ENCODE assay signal across 20 cellular contexts in the genomic region with DNA sequence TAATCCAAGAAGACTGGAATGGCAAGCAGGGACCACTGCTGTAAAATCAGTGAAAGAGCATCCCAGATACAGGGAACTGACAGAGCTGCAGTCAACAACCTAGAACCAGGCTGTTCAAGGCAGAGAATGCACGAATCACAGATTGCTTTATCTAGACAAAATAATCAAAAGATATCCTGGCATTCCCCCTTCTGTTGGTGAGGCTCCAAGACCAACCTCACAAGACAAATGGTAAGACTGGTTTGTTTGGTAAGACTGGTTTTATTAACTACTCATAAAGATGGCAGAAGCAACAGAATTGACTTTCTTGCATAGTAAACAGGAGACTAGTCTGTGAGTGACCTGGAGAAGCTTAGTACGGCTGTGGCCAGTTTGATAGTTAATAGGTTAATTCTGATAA.
DNase-seq lines count a peak whose midpoint lies in the region; ATAC-seq and TF ChIP-seq lines count a peak whose summit lies in the region.
"Had no signal": no experiment of that assay in that cellular context is flagged by ENCODE, and none has a peak within 500 bp of the region (broad histone marks: within the 10 kb centered on the region; RNA-seq: fewer than 3 reads in every experiment).

No MANE protein-coding gene starts in this region.

- DNase-seq in fibroblast of the aortic adventitia (ENCODE audit: low read depth) (peak; percentile 39), vagina (ENCODE audit: extremely low spot score in 2 of 2) (no peak), type B pancreatic cell (ENCODE audit: extremely low spot score, unreplicated experiment) (no peak)
- no peak for DNase-seq in stimulated activated CD4-positive, alpha-beta T cell treated with anti-CD3 and anti-CD28 coated beads, Interleukin-4, amount 100 ng/mL, for 1 hour
- DNase-seq: activated B cell treated with CpG ODN at 0.5 μM for 24 hours; activated CD8-positive, alpha-beta memory T cell treated with anti-CD3 and anti-CD28 coated beads, Interleukin-2, amount 50 U/mL, for 48 hours; left ventricle myocardium inferior; mucosa of descending colon; NCI-H1092; NCI-H2081 treated with DMSO at 0.1 percent for 48 hours; NCI-H510A treated with DMSO at 0.1 percent for 48 hours; spleen had no signal

- H3K27ac ChIP-seq in SU-DHL-6 (ENCODE audit: low read depth, low read length), result no peak overlapping the region
- H3K27ac ChIP-seq in vagina, result no peak overlapping the region
- H3K27ac ChIP-seq: left ventricle myocardium inferior, spleen, thyroid gland had no signal

- no peaks in the 10 kb centered on the region for H3K4me1 Mint-ChIP-seq in type B pancreatic cell (ENCODE audit: unreplicated experiment)

- no peak overlapping the region for H3K9ac ChIP-seq in SU-DHL-6 (ENCODE audit: low read length)

- TF ChIP-seq POLR2A in vagina (IDR thresholded peaks at IDR 0.05), result no peak

- intact Hi-C loops in vagina (cut with DNase I), result no loop called here

- H3K36me3 Mint-ChIP-seq in type B pancreatic cell, result no peaks in the 10 kb centered on the region

- H3K27me3 ChIP-seq in SU-DHL-6 (ENCODE audit: low read length) (no peaks in the 10 kb centered on the region), vagina (no peaks in the 10 kb centered on the region)
- H3K27me3 ChIP-seq: spleen, thyroid gland had no signal

- H4K20me1 ChIP-seq in SU-DHL-6 (ENCODE audit: low read depth, low read length), result no peaks in the 10 kb centered on the region

- H3K4me3 ChIP-seq in SU-DHL-6 (ENCODE audit: insufficient read depth, low read length, poor library complexity, severe bottlenecking) (no peak overlapping the region), fibroblast of the aortic adventitia (ENCODE audit: low read depth, low read length) (no peak overlapping the region), vagina (no peak overlapping the region)
- H3K4me3 ChIP-seq: left ventricle myocardium inferior, mucosa of descending colon, spleen, thyroid gland had no signal

- H3K79me2 ChIP-seq in SU-DHL-6 (ENCODE audit: insufficient read depth, low read length), result no peaks in the 10 kb centered on the region

- no peak overlapping the region for H2AFZ ChIP-seq in SU-DHL-6 (ENCODE audit: low read depth, low read length, severe bottlenecking)

- no peaks in the 10 kb centered on the region for H3K36me3 ChIP-seq in SU-DHL-6 (ENCODE audit: low read length)
- no peaks in the 10 kb centered on the region for H3K36me3 ChIP-seq in vagina
- H3K36me3 ChIP-seq: left ventricle myocardium inferior, spleen, thyroid gland had no signal

- H3K9me2 ChIP-seq in SU-DHL-6 (replicated peaks; ENCODE audit: insufficient read depth, low read length), result no peaks in the 10 kb centered on the region

- TF ChIP-seq CTCF in SU-DHL-6 (IDR thresholded peaks at IDR 0.05; ENCODE audit: insufficient read depth, low read length, poor library complexity, severe bottlenecking) (no peak), fibroblast of the aortic adventitia (IDR thresholded peaks at IDR 0.05; ENCODE audit: insufficient read depth, low read length) (no peak), vagina (IDR thresholded peaks at IDR 0.05) (no peak), type B pancreatic cell (conservative IDR thresholded peaks at IDR 0.05) (no peak)

- H3K27me3 Mint-ChIP-seq in type B pancreatic cell, result no peaks in the 10 kb centered on the region
- H3K27me3 Mint-ChIP-seq: activated B cell treated with CpG ODN at 0.5 μM for 24 hours; activated naive CD4-positive, alpha-beta T cell treated with anti-CD3 and anti-CD28 coated beads, Interleukin-2, amount 50 U/mL, for 24 hours had no signal

- ATAC-seq in GM18867 (IDR thresholded peaks at IDR 0.05; ENCODE audit: unreplicated experiment), result peak; percentile 25
- ATAC-seq in GM19463 (IDR thresholded peaks at IDR 0.05; ENCODE audit: unreplicated experiment), result peak; percentile 7
- no peak for ATAC-seq in SK-N-SH treated with all-trans-retinoic acid at 6 μM for 48 hours
- ATAC-seq: esophagus mucosa, mucosa of descending colon, Right ventricle myocardium inferior had no signal

- H3K4me1 ChIP-seq in vagina, result no peaks in the 10 kb centered on the region
- H3K4me1 ChIP-seq: left ventricle myocardium inferior, spleen had no signal

- H3K9me3 Mint-ChIP-seq in type B pancreatic cell, result no peaks in the 10 kb centered on the region
- H3K9me3 Mint-ChIP-seq: activated B cell treated with CpG ODN at 0.5 μM for 24 hours; activated naive CD4-positive, alpha-beta T cell treated with anti-CD3 and anti-CD28 coated beads, Interleukin-2, amount 50 U/mL, for 24 hours had no signal

- peak overlapping the region; percentile 13 for H3K4me2 ChIP-seq in SU-DHL-6 (ENCODE audit: low read depth, low read length, poor library complexity, severe bottlenecking)

- no peaks in the 10 kb centered on the region for H3F3A ChIP-seq in SU-DHL-6 (ENCODE audit: insufficient read depth)

- H3K4me3 Mint-ChIP-seq in type B pancreatic cell, result no peak overlapping the region
- H3K4me3 Mint-ChIP-seq: activated B cell treated with CpG ODN at 0.5 μM for 24 hours; activated naive CD4-positive, alpha-beta T cell treated with anti-CD3 and anti-CD28 coated beads, Interleukin-2, amount 50 U/mL, for 24 hours had no signal

- H3K27ac Mint-ChIP-seq in type B pancreatic cell, result no peak overlapping the region
- H3K27ac Mint-ChIP-seq: activated B cell treated with CpG ODN at 0.5 μM for 24 hours; activated naive CD4-positive, alpha-beta T cell treated with anti-CD3 and anti-CD28 coated beads, Interleukin-2, amount 50 U/mL, for 24 hours had no signal

- H3K9me3 ChIP-seq in SU-DHL-6 (ENCODE audit: insufficient read depth, low read length) (no peaks in the 10 kb centered on the region), vagina (no peaks in the 10 kb centered on the region)
- H3K9me3 ChIP-seq: mucosa of descending colon, spleen, thyroid gland had no signal

TF ChIP-seq in SK-N-SH treated with all-trans-retinoic acid at 6 μM for 48 hours, 23 proteins besides CTCF, POLR2A, EP300 and RAD21:
- TF ChIP-seq ISL1 (CRISPR knock-in tag; IDR thresholded peaks at IDR 0.05) (no peak), TCF4 (CRISPR knock-in tag; IDR thresholded peaks at IDR 0.05; ENCODE audit: borderline replicate concordance) (no peak), ZC3H10 (CRISPR knock-in tag; IDR thresholded peaks at IDR 0.05) (no peak), OSR1 (CRISPR knock-in tag; IDR thresholded peaks at IDR 0.05) (no peak), ARNTL (CRISPR knock-in tag; IDR thresholded peaks at IDR 0.05; ENCODE audit: borderline replicate concordance, low read depth) (no peak), POU6F1 (CRISPR knock-in tag; IDR thresholded peaks at IDR 0.05; ENCODE audit: borderline replicate concordance, low read depth) (no peak)
